In genomic region chr11:12079726-12080556, GRCh38 we compare ENCODE assay signal across 11 cellular contexts. TPM values are rescaled to one million over a fixed set of nuclear protein-coding genes. Genes with fewer than 3 reads are reported as not detected.
DNase-seq lines count a peak whose midpoint lies in the region; ATAC-seq and TF ChIP-seq lines count a peak whose summit lies in the region.
"Had no signal": no experiment of that assay in that cellular context is flagged by ENCODE, and none has a peak within 500 bp of the region (broad histone marks: within the 10 kb centered on the region; RNA-seq: fewer than 3 reads in every experiment).

No MANE protein-coding gene starts in this region.

- peaks cover under 1% of the 10 kb centered on the region for H3K27me3 Mint-ChIP-seq in WTC11 (ENCODE audit: low read depth)
- H3K27me3 Mint-ChIP-seq in naive thymus-derived CD4-positive, alpha-beta T cell = peaks cover 0 to 4% (median 0%) of the 10 kb centered on the region in 5 donors
- H3K27me3 Mint-ChIP-seq: activated CD4-positive, alpha-beta T cell treated with anti-CD3 and anti-CD28 coated beads for 36 hours had no signal

- CTCF ChIA-PET in WTC11 (lab: Charles Lee) = no interaction called here
- CTCF ChIA-PET in naive thymus-derived CD4-positive, alpha-beta T cell (lab: Charles Lee) = no interaction called here

- no peaks in the 10 kb centered on the region for H3K36me3 Mint-ChIP-seq in WTC11
- H3K36me3 Mint-ChIP-seq in naive thymus-derived CD4-positive, alpha-beta T cell = peaks cover 0 to 3% (median 0%) of the 10 kb centered on the region in 5 donors

- H3K4me3 ChIP-seq in retinal pigment epithelial cell (ENCODE audit: low read length) = no peak overlapping the region
- H3K4me3 ChIP-seq in naive thymus-derived CD4-positive, alpha-beta T cell (ENCODE audit: low read length) = no peak overlapping the region

- POLR2A ChIA-PET in WTC11 (lab: Charles Lee) = no interaction called here
- POLR2A ChIA-PET in naive thymus-derived CD4-positive, alpha-beta T cell (lab: Charles Lee) = interaction anchor here (0.7 kb wide), 1 partner anchor 1260 kb away, joined by 3 read pairs; no protein-coding TSS in a partner anchor

- no peak overlapping the region for H3K4me3 Mint-ChIP-seq in WTC11
- no peak overlapping the region for H3K4me3 Mint-ChIP-seq in naive thymus-derived CD4-positive, alpha-beta T cell
- H3K4me3 Mint-ChIP-seq: activated CD4-positive, alpha-beta T cell treated with anti-CD3 and anti-CD28 coated beads for 36 hours had no signal

- peaks cover 3% of the 10 kb centered on the region; the same call in 1 of the 2 replicates for H3K4me1 Mint-ChIP-seq in WTC11
- peaks cover 0 to 9% (median 0%) of the 10 kb centered on the region in 7 donors for H3K4me1 Mint-ChIP-seq in naive thymus-derived CD4-positive, alpha-beta T cell

- H3K9me3 Mint-ChIP-seq in WTC11 = peaks cover 5% of the 10 kb centered on the region
- peaks cover 0 to 5% (median 0%) of the 10 kb centered on the region in 11 donors for H3K9me3 Mint-ChIP-seq in naive thymus-derived CD4-positive, alpha-beta T cell

- H3K27me3 ChIP-seq in naive thymus-derived CD4-positive, alpha-beta T cell (ENCODE audit: control insufficient read depth in 2 of 2, insufficient read depth in 2 of 2, low read length in 2 of 2) = no peaks in the 10 kb centered on the region

- peak; percentile 28; the same call in 1 of the 2 replicates for ATAC-seq in WTC11
- ATAC-seq in HG02571 (IDR thresholded peaks at IDR 0.05; ENCODE audit: unreplicated experiment) = no peak
- ATAC-seq in naive thymus-derived CD4-positive, alpha-beta T cell = no peak
- ATAC-seq: activated CD4-positive, alpha-beta T cell treated with anti-CD3 and anti-CD28 coated beads for 36 hours had no signal

- no peaks in the 10 kb centered on the region for H3K4me1 ChIP-seq in naive thymus-derived CD4-positive, alpha-beta T cell (ENCODE audit: control insufficient read depth in 2 of 2, insufficient read depth in 2 of 2, low read length in 2 of 2)

- no peak overlapping the region for H3K27ac Mint-ChIP-seq in WTC11
- no peak overlapping the region for H3K27ac Mint-ChIP-seq in naive thymus-derived CD4-positive, alpha-beta T cell
- H3K27ac Mint-ChIP-seq: activated CD4-positive, alpha-beta T cell treated with anti-CD3 and anti-CD28 coated beads for 36 hours had no signal

- no peak overlapping the region for H3K27ac ChIP-seq in naive thymus-derived CD4-positive, alpha-beta T cell (ENCODE audit: low read depth, low read length)

- H3K36me3 ChIP-seq in naive thymus-derived CD4-positive, alpha-beta T cell (ENCODE audit: control insufficient read depth in 2 of 3, insufficient read depth in 3 of 3, low read length in 3 of 3) = no peaks in the 10 kb centered on the region

- intact Hi-C loops in naive thymus-derived CD4-positive, alpha-beta T cell (cut with micrococcal nuclease) = loop anchor here in 1 of 2 donors (10.0 kb wide), 1 partner anchor 55 kb away; no protein-coding TSS in a partner anchor

- no peaks in the 10 kb centered on the region for H3K9me3 ChIP-seq in naive thymus-derived CD4-positive, alpha-beta T cell (ENCODE audit: control insufficient read depth in 2 of 3, low read length in 3 of 3)

- peak; percentile 98 for DNase-seq in EL
- peak; percentile 20 for DNase-seq in WTC11 (ENCODE audit: low spot score)
- peak; percentile 91 for DNase-seq in glomerular endothelial cell (ENCODE audit: extremely low read depth, low read depth, low spot score)
- peak; percentile 87 for DNase-seq in retinal pigment epithelial cell (ENCODE audit: low read depth)
- DNase-seq in naive thymus-derived CD4-positive, alpha-beta T cell = no peak
- no peak for DNase-seq in NCI-H524 treated with DMSO at 0.1 percent for 48 hours (lab: John Stamatoyannopoulos, UW)
- no peak for DNase-seq in HT-29 (ENCODE audit: low spot score)
- DNase-seq: activated CD4-positive, alpha-beta T cell treated with anti-CD3 and anti-CD28 coated beads for 36 hours; GF-D8; NCI-H2029 treated with DMSO at 0.1 percent for 48 hours had no signal

- TF ChIP-seq CTCF in WTC11 (IDR thresholded peaks at IDR 0.05) (no peak), retinal pigment epithelial cell (conservative IDR thresholded peaks at IDR 0.05; ENCODE audit: low read depth, low read length) (no peak)

TF ChIP-seq in WTC11, 78 proteins besides CTCF, POLR2A, EP300 and RAD21:
- TF ChIP-seq USF2 (CRISPR knock-in tag; IDR thresholded peaks at IDR 0.05) (no peak), CREB1 (CRISPR knock-in tag; IDR thresholded peaks at IDR 0.05) (no peak), NR2C2 (CRISPR knock-in tag; IDR thresholded peaks at IDR 0.05) (no peak), FOXJ3 (CRISPR knock-in tag; IDR thresholded peaks at IDR 0.05; ENCODE audit: borderline replicate concordance) (no peak), TCF7 (CRISPR knock-in tag; IDR thresholded peaks at IDR 0.05; ENCODE audit: low read depth) (no peak), EMX1 (CRISPR knock-in tag; IDR thresholded peaks at IDR 0.05) (no peak), ZNF219 (CRISPR knock-in tag; IDR thresholded peaks at IDR 0.05; ENCODE audit: borderline replicate concordance) (no peak)
- TF ChIP-seq, protein P1, sequence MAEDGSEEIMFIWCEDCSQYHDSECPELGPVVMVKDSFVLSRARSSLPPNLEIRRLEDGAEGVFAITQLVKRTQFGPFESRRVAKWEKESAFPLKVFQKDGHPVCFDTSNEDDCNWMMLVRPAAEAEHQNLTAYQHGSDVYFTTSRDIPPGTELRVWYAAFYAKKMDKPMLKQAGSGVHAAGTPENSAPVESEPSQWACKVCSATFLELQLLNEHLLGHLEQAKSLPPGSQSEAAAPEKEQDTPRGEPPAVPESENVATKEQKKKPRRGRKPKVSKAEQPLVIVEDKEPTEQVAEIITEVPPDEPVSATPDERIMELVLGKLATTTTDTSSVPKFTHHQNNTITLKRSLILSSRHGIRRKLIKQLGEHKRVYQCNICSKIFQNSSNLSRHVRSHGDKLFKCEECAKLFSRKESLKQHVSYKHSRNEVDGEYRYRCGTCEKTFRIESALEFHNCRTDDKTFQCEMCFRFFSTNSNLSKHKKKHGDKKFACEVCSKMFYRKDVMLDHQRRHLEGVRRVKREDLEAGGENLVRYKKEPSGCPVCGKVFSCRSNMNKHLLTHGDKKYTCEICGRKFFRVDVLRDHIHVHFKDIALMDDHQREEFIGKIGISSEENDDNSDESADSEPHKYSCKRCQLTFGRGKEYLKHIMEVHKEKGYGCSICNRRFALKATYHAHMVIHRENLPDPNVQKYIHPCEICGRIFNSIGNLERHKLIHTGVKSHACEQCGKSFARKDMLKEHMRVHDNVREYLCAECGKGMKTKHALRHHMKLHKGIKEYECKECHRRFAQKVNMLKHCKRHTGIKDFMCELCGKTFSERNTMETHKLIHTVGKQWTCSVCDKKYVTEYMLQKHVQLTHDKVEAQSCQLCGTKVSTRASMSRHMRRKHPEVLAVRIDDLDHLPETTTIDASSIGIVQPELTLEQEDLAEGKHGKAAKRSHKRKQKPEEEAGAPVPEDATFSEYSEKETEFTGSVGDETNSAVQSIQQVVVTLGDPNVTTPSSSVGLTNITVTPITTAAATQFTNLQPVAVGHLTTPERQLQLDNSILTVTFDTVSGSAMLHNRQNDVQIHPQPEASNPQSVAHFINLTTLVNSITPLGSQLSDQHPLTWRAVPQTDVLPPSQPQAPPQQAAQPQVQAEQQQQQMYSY (CRISPR knock-in tag; IDR thresholded peaks at IDR 0.05) = no peak

RNA-seq across cellular contexts. Expression of gene MICAL2, which starts 30.4 kb away (rescaled TPM):
- total RNA-seq in WTC11 (2021) (2.2 to 3.1 TPM (median 2.6 TPM) in 3 replicates), glomerular endothelial cell (168 and 252 TPM in 2 replicates)
- 100 to 1,000 TPM in 1 of 5 experiments, 10 to 100 TPM in 2, 1 to 10 TPM in 2; 5.8 to 112 (median 13.4) TPM for total RNA-seq in naive thymus-derived CD4-positive, alpha-beta T cell
- 1 to 10 TPM; 1.1 to 2.6 TPM for polyA plus RNA-seq in naive thymus-derived CD4-positive, alpha-beta T cell
- 150 and 153 TPM in 2 replicates for total RNA-seq in HT-29 (2014; rRNA removed; shearing (Covaris generic))

Comparison
In these comparisons a context has a peak if more than half of its experiments do, and no peak if none do; other contexts are left out.
1. DNase-seq: peak in EL (single experiment), WTC11 (single experiment), glomerular endothelial cell (single experiment) and retinal pigment epithelial cell (single experiment); none in naive thymus-derived CD4-positive, alpha-beta T cell (0 of 9), NCI-H524 treated with DMSO at 0.1 percent for 48 hours (single experiment) and HT-29 (single experiment).